ENCODE assay signal across 15 cellular contexts in the genomic region with DNA sequence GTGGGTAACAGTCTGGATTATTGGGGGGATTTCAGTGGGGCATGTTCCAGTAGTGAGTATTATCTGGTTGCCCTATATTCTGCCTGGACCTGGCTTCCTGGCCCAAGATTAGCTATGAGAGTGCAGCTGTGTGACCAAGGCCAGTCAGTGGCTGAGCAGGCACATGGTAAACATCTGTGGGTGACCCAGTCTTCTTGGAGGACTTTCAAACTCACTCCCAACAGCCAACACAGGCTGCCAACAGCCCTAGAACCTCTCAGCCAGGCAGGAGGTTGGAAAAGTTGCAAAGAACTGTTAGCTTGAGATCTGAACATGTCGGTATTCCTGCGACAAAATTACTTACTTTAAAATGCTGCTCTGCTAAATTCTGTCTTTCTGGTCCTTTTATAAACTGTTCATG.
DNase-seq lines count a peak whose midpoint lies in the region; ATAC-seq and TF ChIP-seq lines count a peak whose summit lies in the region.
"Had no signal": no experiment of that assay in that cellular context is flagged by ENCODE, and none has a peak within 500 bp of the region (broad histone marks: within the 10 kb centered on the region; RNA-seq: fewer than 3 reads in every experiment).

No MANE protein-coding gene starts in this region.

- H3K9me3 Mint-ChIP-seq in activated naive CD4-positive, alpha-beta T cell treated with anti-CD3 and anti-CD28 coated beads, Interleukin-2, amount 50 U/mL, for 72 hours = no peaks in the 10 kb centered on the region
- no peaks in the 10 kb centered on the region for H3K9me3 Mint-ChIP-seq in endodermal cell
- H3K9me3 Mint-ChIP-seq: memory B cell had no signal

- H3K9me3 ChIP-seq in right atrium auricular region (no peaks in the 10 kb centered on the region), endodermal cell (ENCODE audit: control insufficient read depth, low read length) (no peaks in the 10 kb centered on the region)
- H3K9me3 ChIP-seq: A549 had no signal

- no peaks in the 10 kb centered on the region for H3K27me3 Mint-ChIP-seq in endodermal cell (ENCODE audit: insufficient read depth)
- H3K27me3 Mint-ChIP-seq: activated naive CD8-positive, alpha-beta T cell had no signal

- in situ Hi-C loops in astrocyte of the spinal cord (cut with HindIII; ENCODE audit: low sequenced_read_pairs) = no loop called here

- H3K4me1 ChIP-seq in right atrium auricular region = peaks cover 0 to 43% of the 10 kb centered on the region in 2 donors
- no peaks in the 10 kb centered on the region for H3K4me1 ChIP-seq in endodermal cell (ENCODE audit: control insufficient read depth, insufficient read depth, low read length)
- H3K4me1 ChIP-seq: A549 had no signal

- H3K4me3 Mint-ChIP-seq in endodermal cell = no peak overlapping the region
- H3K4me3 Mint-ChIP-seq: activated naive CD8-positive, alpha-beta T cell; memory B cell had no signal

- H3K27ac ChIP-seq in right atrium auricular region = peak overlapping the region; percentile 72 to 73
- H3K27ac ChIP-seq in endodermal cell (ENCODE audit: low read depth, low read length) = no peak overlapping the region
- H3K27ac ChIP-seq: A549 had no signal

- H3K36me3 Mint-ChIP-seq in activated naive CD4-positive, alpha-beta T cell treated with anti-CD3 and anti-CD28 coated beads, Interleukin-2, amount 50 U/mL, for 72 hours = peaks cover 4 to 13% of the 10 kb centered on the region in 2 donors
- no peaks in the 10 kb centered on the region for H3K36me3 Mint-ChIP-seq in endodermal cell (ENCODE audit: low read depth)
- H3K36me3 Mint-ChIP-seq: memory B cell had no signal

- no peaks in the 10 kb centered on the region for H3K27me3 ChIP-seq in right atrium auricular region
- H3K27me3 ChIP-seq in endodermal cell (ENCODE audit: control insufficient read depth, insufficient read depth, low read length, poor library complexity, severe bottlenecking) = no peaks in the 10 kb centered on the region

- H3K4me3 ChIP-seq in astrocyte of the spinal cord (ENCODE audit: low read depth, low read length) = no peak overlapping the region
- H3K4me3 ChIP-seq in right atrium auricular region = no peak overlapping the region
- no peak overlapping the region for H3K4me3 ChIP-seq in endodermal cell (ENCODE audit: low read length)
- H3K4me3 ChIP-seq: A549 had no signal

- H3K9ac ChIP-seq in endodermal cell (ENCODE audit: extremely low read depth, low read length, poor library complexity, severe bottlenecking) = no peak overlapping the region

- ATAC-seq in activated naive CD4-positive, alpha-beta T cell treated with anti-CD3 and anti-CD28 coated beads, Interleukin-2, amount 50 U/mL, for 72 hours = no peak
- ATAC-seq: A549 had no signal

- H3K27ac Mint-ChIP-seq in activated naive CD4-positive, alpha-beta T cell treated with anti-CD3 and anti-CD28 coated beads, Interleukin-2, amount 50 U/mL, for 72 hours = no peak overlapping the region
- H3K27ac Mint-ChIP-seq in endodermal cell = no peak overlapping the region
- H3K27ac Mint-ChIP-seq: memory B cell had no signal

- H3K36me3 ChIP-seq in right atrium auricular region = peaks cover 39% of the 10 kb centered on the region
- no peaks in the 10 kb centered on the region for H3K36me3 ChIP-seq in endodermal cell (ENCODE audit: control insufficient read depth, insufficient read depth, low read length)

- peak; percentile 86 for DNase-seq in AG08395 (ENCODE audit: low spot score)
- DNase-seq in astrocyte of the spinal cord (ENCODE audit: low read depth, low spot score) = peak; percentile 25
- DNase-seq in right atrium auricular region (ENCODE audit: low spot score) = peak; percentile 70
- DNase-seq in putamen (ENCODE audit: low spot score) = peak; percentile 19
- no peak for DNase-seq in kidney glomerular epithelial cell (lab: John Stamatoyannopoulos, UW)
- DNase-seq in activated naive CD4-positive, alpha-beta T cell treated with anti-CD3 and anti-CD28 coated beads, Interleukin-2, amount 50 U/mL, for 72 hours (ENCODE audit: low spot score in 2 of 2) = no peak
- DNase-seq in endodermal cell = no peak
- no peak for DNase-seq in NCI-H524 treated with DMSO at 0.1 percent for 48 hours (lab: John Stamatoyannopoulos, UW)
- DNase-seq: DMS 273 treated with DMSO at 0.1 percent for 48 hours, NCI-H1092, NCI-H226, trophoblast cell had no signal

- TF ChIP-seq CTCF in astrocyte of the spinal cord (IDR thresholded peaks at IDR 0.05; ENCODE audit: low read depth, low read length) (no peak), right atrium auricular region (IDR thresholded peaks at IDR 0.05) (no peak), endodermal cell (conservative IDR thresholded peaks at IDR 0.05) (no peak)

- 94 to 97% methylated on average over 2 of the region's 2 CpGs for WGBS in endodermal cell (ENCODE audit: insufficient coverage in 1 of 2, insufficient read length in 1 of 2), 2 experiments

- H3K4me1 Mint-ChIP-seq in endodermal cell = peaks cover 8% of the 10 kb centered on the region

Comparison
In these comparisons a context has a peak if more than half of its experiments do, and no peak if none do; other contexts are left out.
1. DNase-seq: peak in AG08395 (single experiment), astrocyte of the spinal cord (single experiment), right atrium auricular region (single experiment) and putamen (single experiment); none in kidney glomerular epithelial cell (single experiment), activated naive CD4-positive, alpha-beta T cell treated with anti-CD3 and anti-CD28 coated beads, Interleukin-2, amount 50 U/mL, for 72 hours (0 of 2), endodermal cell (single experiment) and NCI-H524 treated with DMSO at 0.1 percent for 48 hours (single experiment).